Comparison of ENCODE assay signal across 8 cellular contexts in the genomic region with DNA sequence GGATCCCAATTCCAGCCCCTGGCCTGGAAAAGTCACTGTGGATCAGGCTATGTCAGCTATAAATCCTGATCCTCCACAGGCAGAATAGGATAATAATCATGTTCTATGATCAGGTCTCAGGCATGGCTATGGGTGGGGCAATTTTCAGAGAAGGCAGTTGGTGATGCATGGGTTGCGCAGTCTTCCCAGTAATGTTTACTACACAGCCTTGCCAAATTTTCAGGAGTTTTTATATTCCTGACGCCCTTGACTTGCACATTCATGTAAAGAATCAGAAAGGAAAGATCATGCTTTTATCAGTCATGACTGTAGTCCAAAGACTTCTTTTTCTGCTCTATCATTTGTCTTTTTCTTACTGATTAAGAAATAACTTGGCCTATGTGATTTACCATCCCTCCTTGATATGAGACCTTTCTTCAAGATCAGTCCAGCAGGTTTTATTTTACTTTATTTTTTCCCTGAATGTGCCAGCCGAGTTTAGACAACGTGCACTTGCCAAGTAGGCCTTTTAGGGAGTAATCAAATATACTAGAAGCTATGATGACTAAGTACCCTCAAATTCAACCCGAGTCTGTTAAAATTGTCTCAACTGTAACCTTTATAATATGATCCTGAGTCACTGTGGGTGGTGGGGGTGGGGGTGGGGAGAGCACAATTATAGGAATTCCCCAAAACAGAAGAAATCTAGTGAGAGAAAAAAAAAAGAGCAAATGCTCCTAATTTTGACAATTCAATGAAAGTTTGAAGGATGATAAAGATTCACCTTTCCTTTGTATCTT. TPM values are rescaled to one million over a fixed set of nuclear protein-coding genes. Genes with fewer than 3 reads are reported as not detected.
A peak's percentile ranks its signal among the peaks of the same experiment; 100 is the strongest.
DNase-seq lines count a peak whose midpoint lies in the region; ATAC-seq and TF ChIP-seq lines count a peak whose summit lies in the region.

No MANE protein-coding gene starts in this region.

- no peak for TF ChIP-seq CTCF in fibroblast of villous mesenchyme (IDR thresholded peaks at IDR 0.05; ENCODE audit: insufficient read depth, low read depth, low read length)

- H3K4me3 ChIP-seq in SJSA1: no peak overlapping the region
- no peak overlapping the region for H3K4me3 ChIP-seq in fibroblast of villous mesenchyme (ENCODE audit: low read depth, low read length)

- no peak for ATAC-seq in GM21423 (IDR thresholded peaks at IDR 0.05; ENCODE audit: unreplicated experiment)
- no peak for ATAC-seq in GM18520 (IDR thresholded peaks at IDR 0.05; ENCODE audit: unreplicated experiment)

- H3K27ac Mint-ChIP-seq in stimulated activated naive CD8-positive, alpha-beta T cell treated with anti-CD3 and anti-CD28 coated beads, Interleukin-15, Interleukin-2, amounts not matched to agents 100 ng/mL and 50 ng/mL, for 24 hours: peak overlapping the region; percentile 69

- no peaks in the 10 kb centered on the region for H3K9me3 Mint-ChIP-seq in stimulated activated naive CD8-positive, alpha-beta T cell treated with anti-CD3 and anti-CD28 coated beads, Interleukin-15, Interleukin-2, amounts not matched to agents 100 ng/mL and 50 ng/mL, for 24 hours

- H3K27me3 ChIP-seq in SJSA1 (replicated peaks): no peaks in the 10 kb centered on the region

- H3K4me1 ChIP-seq in SJSA1 (replicated peaks): peaks cover 29% of the 10 kb centered on the region

- H3K27me3 Mint-ChIP-seq in stimulated activated naive CD8-positive, alpha-beta T cell treated with anti-CD3 and anti-CD28 coated beads, Interleukin-15, Interleukin-2, amounts not matched to agents 100 ng/mL and 50 ng/mL, for 24 hours: no peaks in the 10 kb centered on the region

- no peaks in the 10 kb centered on the region for H3K9me3 ChIP-seq in SJSA1 (replicated peaks)

- H3K36me3 ChIP-seq in SJSA1: no peaks in the 10 kb centered on the region

- H3K4me1 Mint-ChIP-seq in stimulated activated naive CD8-positive, alpha-beta T cell treated with anti-CD3 and anti-CD28 coated beads, Interleukin-15, Interleukin-2, amounts not matched to agents 100 ng/mL and 50 ng/mL, for 24 hours (ENCODE audit: low read depth): peaks cover 60% of the 10 kb centered on the region

- H3K36me3 Mint-ChIP-seq in stimulated activated naive CD8-positive, alpha-beta T cell treated with anti-CD3 and anti-CD28 coated beads, Interleukin-15, Interleukin-2, amounts not matched to agents 100 ng/mL and 50 ng/mL, for 24 hours (ENCODE audit: low read depth): no peaks in the 10 kb centered on the region

- peak overlapping the region; percentile 64 for H3K27ac ChIP-seq in SJSA1

- H3K4me3 Mint-ChIP-seq in stimulated activated naive CD8-positive, alpha-beta T cell treated with anti-CD3 and anti-CD28 coated beads, Interleukin-15, Interleukin-2, amounts not matched to agents 100 ng/mL and 50 ng/mL, for 24 hours: peak overlapping the region; percentile 22

- peak; percentile 31 for DNase-seq in HPDE6-E6E7 (ENCODE audit: extremely low spot score)
- peak in 1 of 2 experiments; percentile 44 for DNase-seq in SJSA1 (ENCODE audit: low read depth in 1 of 2, low spot score in 2 of 2)
- peak; percentile 74 for DNase-seq in fibroblast of villous mesenchyme (ENCODE audit: low read depth)
- DNase-seq in NCI-H1694 (lab: John Stamatoyannopoulos, UW): no peak
- no peak for DNase-seq in Ammon's horn (ENCODE audit: low spot score)

RNA-seq across cellular contexts. Expression of a gene that starts 31.9 kb away (rescaled TPM):
- 23.7 and 29.6 TPM in 2 replicates for total RNA-seq in SJSA1 (2014; rRNA removed; shearing (Covaris generic))
- 17.7 and 24.6 TPM in 2 replicates for total RNA-seq in fibroblast of villous mesenchyme

Comparison
In these comparisons a context has a peak if more than half of its experiments do, and no peak if none do; other contexts are left out.
1. DNase-seq: peak in HPDE6-E6E7 (single experiment) and fibroblast of villous mesenchyme (single experiment); none in NCI-H1694 (single experiment) and Ammon's horn (single experiment).